Comparison of ENCODE assay signal across 1 cellular context in genomic region chr6:108966855-108967755, GRCh38.
A peak's percentile ranks its signal among the peaks of the same experiment; 100 is the strongest.
TF ChIP-seq lines count a peak whose summit lies in the region.

No MANE protein-coding gene starts in this region.

TF ChIP-seq in HEK293, 187 proteins besides CTCF, POLR2A, EP300 and RAD21 (continued from another document):
- TF ChIP-seq PRDM4 (tag by site-specific recombination; IDR thresholded peaks at IDR 0.05) (no peak), SP2 (tag by site-specific recombination; IDR thresholded peaks at IDR 0.05) (peak; percentile 48), EGR2 (tag by site-specific recombination; IDR thresholded peaks at IDR 0.05; ENCODE audit: low read depth) (peak; percentile 35; the same call in 1 of the 2 replicates), ZBTB17 (tag by site-specific recombination; IDR thresholded peaks at IDR 0.05) (peak; percentile 65), ZNF521 (tag by site-specific recombination; IDR thresholded peaks at IDR 0.05) (no peak), KLF8 (tag by site-specific recombination; IDR thresholded peaks at IDR 0.05) (no peak), ZNF514 (tag by site-specific recombination; IDR thresholded peaks at IDR 0.05) (no peak), ZSCAN5A (tag by site-specific recombination; IDR thresholded peaks at IDR 0.05) (no peak), MEIS1 (CRISPR knock-in tag; IDR thresholded peaks at IDR 0.05; ENCODE audit: borderline replicate concordance) (no peak), ZNF155 (tag by site-specific recombination; IDR thresholded peaks at IDR 0.05) (no peak), ZNF660 (tag by site-specific recombination; IDR thresholded peaks at IDR 0.05) (0 out of 2 replicates have a peak, but pooled peaks have one; percentile 47), ZNF704 (tag by site-specific recombination; IDR thresholded peaks at IDR 0.05) (no peak), ZNF549 (tag by site-specific recombination; IDR thresholded peaks at IDR 0.05) (no peak), ZIC2 (tag by site-specific recombination; IDR thresholded peaks at IDR 0.05) (peak; percentile 48), ZNF335 (tag by site-specific recombination; conservative IDR thresholded peaks at IDR 0.05) (peak; percentile 91), ZNF280D (tag by site-specific recombination; IDR thresholded peaks at IDR 0.05) (no peak), ZNF248 (tag by site-specific recombination; IDR thresholded peaks at IDR 0.05) (no peak)
- TF ChIP-seq, protein P1, sequence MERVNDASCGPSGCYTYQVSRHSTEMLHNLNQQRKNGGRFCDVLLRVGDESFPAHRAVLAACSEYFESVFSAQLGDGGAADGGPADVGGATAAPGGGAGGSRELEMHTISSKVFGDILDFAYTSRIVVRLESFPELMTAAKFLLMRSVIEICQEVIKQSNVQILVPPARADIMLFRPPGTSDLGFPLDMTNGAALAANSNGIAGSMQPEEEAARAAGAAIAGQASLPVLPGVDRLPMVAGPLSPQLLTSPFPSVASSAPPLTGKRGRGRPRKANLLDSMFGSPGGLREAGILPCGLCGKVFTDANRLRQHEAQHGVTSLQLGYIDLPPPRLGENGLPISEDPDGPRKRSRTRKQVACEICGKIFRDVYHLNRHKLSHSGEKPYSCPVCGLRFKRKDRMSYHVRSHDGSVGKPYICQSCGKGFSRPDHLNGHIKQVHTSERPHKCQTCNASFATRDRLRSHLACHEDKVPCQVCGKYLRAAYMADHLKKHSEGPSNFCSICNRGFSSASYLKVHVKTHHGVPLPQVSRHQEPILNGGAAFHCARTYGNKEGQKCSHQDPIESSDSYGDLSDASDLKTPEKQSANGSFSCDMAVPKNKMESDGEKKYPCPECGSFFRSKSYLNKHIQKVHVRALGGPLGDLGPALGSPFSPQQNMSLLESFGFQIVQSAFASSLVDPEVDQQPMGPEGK (tag by site-specific recombination; IDR thresholded peaks at IDR 0.05) = peak; percentile 12; the same call in 1 of the 2 replicates
- TF ChIP-seq, protein P2, sequence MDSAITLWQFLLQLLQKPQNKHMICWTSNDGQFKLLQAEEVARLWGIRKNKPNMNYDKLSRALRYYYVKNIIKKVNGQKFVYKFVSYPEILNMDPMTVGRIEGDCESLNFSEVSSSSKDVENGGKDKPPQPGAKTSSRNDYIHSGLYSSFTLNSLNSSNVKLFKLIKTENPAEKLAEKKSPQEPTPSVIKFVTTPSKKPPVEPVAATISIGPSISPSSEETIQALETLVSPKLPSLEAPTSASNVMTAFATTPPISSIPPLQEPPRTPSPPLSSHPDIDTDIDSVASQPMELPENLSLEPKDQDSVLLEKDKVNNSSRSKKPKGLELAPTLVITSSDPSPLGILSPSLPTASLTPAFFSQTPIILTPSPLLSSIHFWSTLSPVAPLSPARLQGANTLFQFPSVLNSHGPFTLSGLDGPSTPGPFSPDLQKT (IDR thresholded peaks at IDR 0.05; ENCODE audit: borderline replicate concordance, low read depth, low read length) = no peak
